In genomic region chr3:115783938-115784738, GRCh38 we compare ENCODE assay signal across 1 cellular context.
TF ChIP-seq lines count a peak whose summit lies in the region.

No MANE protein-coding gene starts in this region.

TF ChIP-seq in HepG2, 621 proteins besides CTCF, POLR2A, EP300 and RAD21 (continued from another document and continues in another):
- TF ChIP-seq PBX3 (CRISPR knock-in tag; IDR thresholded peaks at IDR 0.05; ENCODE audit: borderline replicate concordance) (no peak), TBX2 (CRISPR knock-in tag; IDR thresholded peaks at IDR 0.05; ENCODE audit: borderline replicate concordance) (peak; percentile 53; the same call in 1 of the 2 replicates), JARID2 (CRISPR knock-in tag; IDR thresholded peaks at IDR 0.05; ENCODE audit: insufficient replicate concordance) (no peak), ZNF253 (CRISPR knock-in tag; IDR thresholded peaks at IDR 0.05; ENCODE audit: borderline replicate concordance) (no peak), ZNF160 (CRISPR knock-in tag; IDR thresholded peaks at IDR 0.05) (no peak; the same call in 1 of the 2 replicates), PHF5A (CRISPR knock-in tag; IDR thresholded peaks at IDR 0.05; ENCODE audit: low read depth, unreplicated experiment) (no peak), ZC3H13 (CRISPR knock-in tag; IDR thresholded peaks at IDR 0.05) (no peak; the same call in none of the 2 replicates), TARDBP (CRISPR knock-in tag; IDR thresholded peaks at IDR 0.05) (peak; percentile 85), PHB2 (IDR thresholded peaks at IDR 0.05; ENCODE audit: partially characterized antibody) (no peak), ZNF691 (CRISPR knock-in tag; IDR thresholded peaks at IDR 0.05; ENCODE audit: borderline replicate concordance, low read depth) (no peak; the same call in 1 of the 2 replicates), ATF7-NPFF (CRISPR knock-in tag; IDR thresholded peaks at IDR 0.05; ENCODE audit: low read depth) (peak; percentile 65; the same call in 1 of the 2 replicates), RBM39 (IDR thresholded peaks at IDR 0.05; ENCODE audit: low read depth, low read length, poor library complexity, severe bottlenecking) (no peak), ZFP41 (CRISPR knock-in tag; IDR thresholded peaks at IDR 0.05; ENCODE audit: borderline replicate concordance) (no peak), ADNP (CRISPR knock-in tag; IDR thresholded peaks at IDR 0.05) (no peak), ZNF768 (CRISPR knock-in tag; IDR thresholded peaks at IDR 0.05) (peak; percentile 23; the same call in 1 of the 2 replicates), HDAC2 (CRISPR knock-in tag; IDR thresholded peaks at IDR 0.05) (peak; percentile 62), MNT (IDR thresholded peaks at IDR 0.05) (peak; percentile 77), ARNT (IDR thresholded peaks at IDR 0.05) (no peak), SMAD1 (CRISPR knock-in tag; IDR thresholded peaks at IDR 0.05; ENCODE audit: borderline replicate concordance, low read depth) (peak; percentile 47; the same call in 1 of the 2 replicates), ZNF230 (CRISPR knock-in tag; IDR thresholded peaks at IDR 0.05) (peak; percentile 66; the same call in 1 of the 2 replicates), ZNF260 (CRISPR knock-in tag; IDR thresholded peaks at IDR 0.05; ENCODE audit: borderline replicate concordance, low read depth) (no peak), ZSCAN22 (CRISPR knock-in tag; IDR thresholded peaks at IDR 0.05) (no peak; the same call in 1 of the 2 replicates), ZNF552 (CRISPR knock-in tag; IDR thresholded peaks at IDR 0.05; ENCODE audit: borderline replicate concordance) (no peak; the same call in 1 of the 2 replicates), GABPA (IDR thresholded peaks at IDR 0.05; ENCODE audit: low read depth, low read length) (no peak), GABPA (CRISPR knock-in tag; IDR thresholded peaks at IDR 0.05; ENCODE audit: low read depth) (no peak), CEBPB (IDR thresholded peaks at IDR 0.05; ENCODE audit: borderline replicate concordance, low read depth, low read length) (no peak), E2F2 (CRISPR knock-in tag; IDR thresholded peaks at IDR 0.05; ENCODE audit: borderline replicate concordance) (no peak), ZNF512 (CRISPR knock-in tag; IDR thresholded peaks at IDR 0.05) (0 out of 2 replicates have a peak, but pooled peaks have one; percentile 28), NFYB (CRISPR knock-in tag; IDR thresholded peaks at IDR 0.05) (peak; percentile 27; the same call in 1 of the 2 replicates), ARID4A (CRISPR knock-in tag; IDR thresholded peaks at IDR 0.05; ENCODE audit: borderline replicate concordance) (peak; percentile 86), ZNF550 (CRISPR knock-in tag; IDR thresholded peaks at IDR 0.05; ENCODE audit: borderline replicate concordance) (no peak), ZMAT3 (CRISPR knock-in tag; conservative IDR thresholded peaks at IDR 0.05) (peak; percentile 73; the same call in 1 of the 2 replicates), HCFC1 (IDR thresholded peaks at IDR 0.05; ENCODE audit: low read depth, low read length) (no peak), ZNF431 (CRISPR knock-in tag; IDR thresholded peaks at IDR 0.05; ENCODE audit: borderline replicate concordance, low read depth) (peak; percentile 17; the same call in 1 of the 2 replicates), PBX2 (CRISPR knock-in tag; IDR thresholded peaks at IDR 0.05) (no peak), JDP2 (CRISPR knock-in tag; IDR thresholded peaks at IDR 0.05; ENCODE audit: borderline replicate concordance) (no peak), TEAD2 (CRISPR knock-in tag; IDR thresholded peaks at IDR 0.05) (no peak), ZNF263 (CRISPR knock-in tag; IDR thresholded peaks at IDR 0.05) (no peak), ASH2L (IDR thresholded peaks at IDR 0.05; ENCODE audit: insufficient read length, low read depth, low read length) (peak; percentile 84), MYC (CRISPR knock-in tag; IDR thresholded peaks at IDR 0.05; ENCODE audit: borderline replicate concordance) (peak; percentile 86)
- TF ChIP-seq, protein P1, sequence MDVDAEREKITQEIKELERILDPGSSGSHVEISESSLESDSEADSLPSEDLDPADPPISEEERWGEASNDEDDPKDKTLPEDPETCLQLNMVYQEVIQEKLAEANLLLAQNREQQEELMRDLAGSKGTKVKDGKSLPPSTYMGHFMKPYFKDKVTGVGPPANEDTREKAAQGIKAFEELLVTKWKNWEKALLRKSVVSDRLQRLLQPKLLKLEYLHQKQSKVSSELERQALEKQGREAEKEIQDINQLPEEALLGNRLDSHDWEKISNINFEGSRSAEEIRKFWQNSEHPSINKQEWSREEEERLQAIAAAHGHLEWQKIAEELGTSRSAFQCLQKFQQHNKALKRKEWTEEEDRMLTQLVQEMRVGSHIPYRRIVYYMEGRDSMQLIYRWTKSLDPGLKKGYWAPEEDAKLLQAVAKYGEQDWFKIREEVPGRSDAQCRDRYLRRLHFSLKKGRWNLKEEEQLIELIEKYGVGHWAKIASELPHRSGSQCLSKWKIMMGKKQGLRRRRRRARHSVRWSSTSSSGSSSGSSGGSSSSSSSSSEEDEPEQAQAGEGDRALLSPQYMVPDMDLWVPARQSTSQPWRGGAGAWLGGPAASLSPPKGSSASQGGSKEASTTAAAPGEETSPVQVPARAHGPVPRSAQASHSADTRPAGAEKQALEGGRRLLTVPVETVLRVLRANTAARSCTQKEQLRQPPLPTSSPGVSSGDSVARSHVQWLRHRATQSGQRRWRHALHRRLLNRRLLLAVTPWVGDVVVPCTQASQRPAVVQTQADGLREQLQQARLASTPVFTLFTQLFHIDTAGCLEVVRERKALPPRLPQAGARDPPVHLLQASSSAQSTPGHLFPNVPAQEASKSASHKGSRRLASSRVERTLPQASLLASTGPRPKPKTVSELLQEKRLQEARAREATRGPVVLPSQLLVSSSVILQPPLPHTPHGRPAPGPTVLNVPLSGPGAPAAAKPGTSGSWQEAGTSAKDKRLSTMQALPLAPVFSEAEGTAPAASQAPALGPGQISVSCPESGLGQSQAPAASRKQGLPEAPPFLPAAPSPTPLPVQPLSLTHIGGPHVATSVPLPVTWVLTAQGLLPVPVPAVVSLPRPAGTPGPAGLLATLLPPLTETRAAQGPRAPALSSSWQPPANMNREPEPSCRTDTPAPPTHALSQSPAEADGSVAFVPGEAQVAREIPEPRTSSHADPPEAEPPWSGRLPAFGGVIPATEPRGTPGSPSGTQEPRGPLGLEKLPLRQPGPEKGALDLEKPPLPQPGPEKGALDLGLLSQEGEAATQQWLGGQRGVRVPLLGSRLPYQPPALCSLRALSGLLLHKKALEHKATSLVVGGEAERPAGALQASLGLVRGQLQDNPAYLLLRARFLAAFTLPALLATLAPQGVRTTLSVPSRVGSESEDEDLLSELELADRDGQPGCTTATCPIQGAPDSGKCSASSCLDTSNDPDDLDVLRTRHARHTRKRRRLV (CRISPR knock-in tag; IDR thresholded peaks at IDR 0.05), result no peak
- TF ChIP-seq, protein P2, sequence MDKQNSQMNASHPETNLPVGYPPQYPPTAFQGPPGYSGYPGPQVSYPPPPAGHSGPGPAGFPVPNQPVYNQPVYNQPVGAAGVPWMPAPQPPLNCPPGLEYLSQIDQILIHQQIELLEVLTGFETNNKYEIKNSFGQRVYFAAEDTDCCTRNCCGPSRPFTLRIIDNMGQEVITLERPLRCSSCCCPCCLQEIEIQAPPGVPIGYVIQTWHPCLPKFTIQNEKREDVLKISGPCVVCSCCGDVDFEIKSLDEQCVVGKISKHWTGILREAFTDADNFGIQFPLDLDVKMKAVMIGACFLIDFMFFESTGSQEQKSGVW (CRISPR knock-in tag; IDR thresholded peaks at IDR 0.05; ENCODE audit: borderline replicate concordance), result no peak
- TF ChIP-seq, protein P3, sequence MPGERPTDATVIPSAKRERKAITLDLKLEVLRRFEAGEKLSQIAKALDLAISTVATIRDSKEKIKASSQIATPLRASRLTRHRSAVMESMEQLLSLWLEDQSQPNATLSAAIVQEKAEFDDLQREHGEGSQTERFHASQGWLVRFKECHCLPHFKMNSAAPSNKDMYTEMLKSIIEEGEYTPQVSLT (CRISPR knock-in tag; IDR thresholded peaks at IDR 0.05; ENCODE audit: borderline replicate concordance, low read depth), result peak; percentile 81; the same call in 1 of the 2 replicates
